ENCODE assay signal across 27 cellular contexts in the genomic region with DNA sequence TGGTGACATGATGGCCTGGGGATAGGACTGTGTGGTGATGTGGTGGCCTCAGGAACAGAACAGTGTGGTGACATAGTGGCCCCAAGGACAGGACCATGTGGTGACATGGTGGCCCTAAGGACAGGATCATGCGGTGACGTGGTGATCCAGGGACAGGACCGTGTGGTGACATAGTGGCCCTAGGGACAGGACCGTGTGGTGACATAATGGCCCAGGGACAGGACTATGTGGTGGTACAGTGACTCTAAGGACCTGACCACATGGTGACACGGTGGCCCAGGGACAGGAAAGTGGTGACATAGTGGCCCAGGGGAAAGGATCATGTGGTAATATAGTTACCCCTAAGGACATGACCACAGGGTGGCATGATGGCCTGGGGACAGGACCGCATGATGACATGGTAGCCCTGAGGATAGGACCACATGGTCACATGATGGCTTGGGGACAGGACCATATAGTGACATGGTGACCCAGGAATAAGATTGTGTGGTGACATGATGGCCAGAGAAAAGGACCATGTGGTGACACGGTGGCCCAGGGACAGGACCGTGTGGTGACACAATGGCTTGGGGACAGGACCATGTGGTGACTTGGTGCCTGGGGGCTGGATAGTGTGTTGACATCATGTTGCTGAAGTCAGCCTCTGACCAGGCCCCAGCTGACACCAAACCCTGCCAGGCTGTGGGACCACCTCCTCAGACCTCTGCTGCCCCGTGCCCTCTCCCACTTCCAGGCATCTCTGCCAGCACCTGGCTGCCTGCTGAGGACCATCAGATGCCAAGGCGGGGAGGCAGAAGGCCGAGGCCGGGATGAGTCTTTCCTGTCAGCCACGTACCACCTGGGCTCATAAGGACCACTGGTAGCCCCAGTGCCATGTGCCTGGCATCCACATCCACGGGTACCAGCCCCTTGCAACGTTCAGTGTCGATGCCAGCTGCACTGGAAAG.
"Had no signal": no experiment of that assay in that cellular context is flagged by ENCODE, and none has a peak within 500 bp of the region (broad histone marks: within the 10 kb centered on the region; RNA-seq: fewer than 3 reads in every experiment).

No MANE protein-coding gene starts in this region.

- H3K9me3 Mint-ChIP-seq: nephron had no signal

- H3K4me3 Mint-ChIP-seq: immature natural killer cell, nephron had no signal

- H3K4me3 ChIP-seq: coronary artery, esophagus squamous epithelium, heart right ventricle, left ventricle myocardium inferior, lower lobe of right lung, pancreas, right lobe of liver, testis, tibial artery had no signal

- DNase-seq: dermis blood vessel endothelial cell; effector memory CD4-positive, alpha-beta T cell; esophagus squamous epithelium; foreskin melanocyte; glutamatergic neuron; heart right ventricle; hippocampal formation; immature natural killer cell; islet precursor cell; kidney glomerular epithelial cell; left colon; left ventricle myocardium inferior; lower lobe of right lung; occipital lobe; retina; right lobe of liver; small intestine; stimulated activated CD4-positive, alpha-beta T cell treated with anti-CD3 and anti-CD28 coated beads, Interleukin-15, amount 100 ng/mL, for 24 hours; stimulated activated CD4-positive, alpha-beta T cell treated with anti-CD3 and anti-CD28 coated beads, Interleukin-2, amount 100 ng/mL, for 48 hours; stimulated activated naive CD4-positive, alpha-beta T cell; substantia nigra; testis; tibial artery had no signal

- FAIRE-seq: endothelial cell of umbilical vein, pancreas, small intestine had no signal

- H3K27me3 ChIP-seq: esophagus squamous epithelium, pancreas, right lobe of liver, testis, tibial artery had no signal

- H3K4me1 Mint-ChIP-seq: immature natural killer cell had no signal

- H3K4me1 ChIP-seq: esophagus squamous epithelium, heart right ventricle, left ventricle myocardium inferior, lower lobe of right lung, pancreas, right lobe of liver, testis, tibial artery had no signal

- ATAC-seq: heart right ventricle, left colon, pancreas had no signal

- H3K27ac Mint-ChIP-seq: immature natural killer cell, nephron had no signal

- H3K27ac ChIP-seq: coronary artery, esophagus squamous epithelium, heart right ventricle, left ventricle myocardium inferior, lower lobe of right lung, pancreas, right lobe of liver, testis, tibial artery had no signal

- H3K36me3 ChIP-seq: esophagus squamous epithelium, heart right ventricle, left ventricle myocardium inferior, lower lobe of right lung, pancreas, right lobe of liver, tibial artery had no signal

- H3K9me3 ChIP-seq: esophagus squamous epithelium, heart right ventricle, left ventricle myocardium inferior, lower lobe of right lung, pancreas, right lobe of liver, testis, tibial artery had no signal

- H3K36me3 Mint-ChIP-seq: immature natural killer cell had no signal
